ENCODE assay signal across 8 cellular contexts in genomic region chr15:65868546-65869126, GRCh38. TPM values are rescaled to one million over a fixed set of nuclear protein-coding genes. Genes with fewer than 3 reads are reported as not detected.
DNase-seq lines count a peak whose midpoint lies in the region; ATAC-seq, FAIRE-seq and TF ChIP-seq lines count a peak whose summit lies in the region.

No MANE protein-coding gene starts in this region.

- H3K4me1 Mint-ChIP-seq in central memory CD8-positive, alpha-beta T cell = peaks cover 41% of the 10 kb centered on the region
- H3K4me1 Mint-ChIP-seq in naive thymus-derived CD8-positive, alpha-beta T cell = peaks cover 26 to 35% (median 31%) of the 10 kb centered on the region in 4 donors

- no peak overlapping the region for H2BK15ac ChIP-seq in IMR-90 (ENCODE audit: low read depth, low read length)

- H3K79me1 ChIP-seq in IMR-90 (ENCODE audit: low read depth in 1 of 2, low read length in 2 of 2) = peaks cover 0 to 11% of the 10 kb centered on the region in 2 experiments; a peak in 2 of 4 replicates

- CTCF ChIA-PET in IMR-90 (lab: Yijun Ruan, JAX) = interaction anchor here (0.5 to 1.6 kb wide), 3 partner anchors 12 to 231 kb away, joined by 3 to 6 read pairs (median 4); no protein-coding TSS in a partner anchor

- peaks cover 20% of the 10 kb centered on the region for H3K4me1 ChIP-seq in BLaER1
- no peaks in the 10 kb centered on the region for H3K4me1 ChIP-seq in IMR-90 (ENCODE audit: control insufficient read depth, insufficient read depth, low read length)

- H3K27me3 Mint-ChIP-seq in central memory CD8-positive, alpha-beta T cell = no peaks in the 10 kb centered on the region
- H3K27me3 Mint-ChIP-seq in naive thymus-derived CD8-positive, alpha-beta T cell = peaks cover 0 to 4% (median 0%) of the 10 kb centered on the region in 5 donors

- peak overlapping the region; percentile 84 for H3K4me3 ChIP-seq in BLaER1
- peak overlapping the region; percentile 58 for H3K4me3 ChIP-seq in IMR-90 (ENCODE audit: insufficient read depth, low read depth, low read length)

- H2AK9ac ChIP-seq in IMR-90 (replicated peaks; ENCODE audit: low read depth, low read length, poor library complexity) = peak overlapping the region; percentile 93

- H3K9ac ChIP-seq in BLaER1 = peak overlapping the region; percentile 83
- H3K9ac ChIP-seq in IMR-90 (ENCODE audit: low read depth, low read length) = no peak overlapping the region

- peak overlapping the region; percentile 99 for H3K4me3 Mint-ChIP-seq in central memory CD8-positive, alpha-beta T cell
- H3K4me3 Mint-ChIP-seq in naive thymus-derived CD8-positive, alpha-beta T cell = peak overlapping the region; percentile 93 to 100 (median 99)

- in situ Hi-C loops in IMR-90 (cut with MboI; ENCODE audit: low sequenced_read_pairs) = no loop called here
- in situ Hi-C loops in ACHN (cut with HindIII; ENCODE audit: low pct_ligation_motif_present, low pct_unique_long_range_greater_than_20kb, low sequenced_read_pairs) = loop anchor here (25.0 kb wide), 1 partner anchor 231 kb away; no protein-coding TSS in a partner anchor

- no peak for TF ChIP-seq CTCF in IMR-90 (conservative IDR thresholded peaks at IDR 0.05; ENCODE audit: low read depth, low read length)

- H4K8ac ChIP-seq in IMR-90 (ENCODE audit: low read depth in 2 of 2, low read length in 2 of 2) = peak overlapping the region in 1 of 2 experiments; percentile 80; a peak in 1 of 4 replicates

- dilution Hi-C loops in IMR-90 (cut with HindIII; ENCODE audit: low sequenced_read_pairs, unreplicated experiment) = no loop called here

- H3K27ac ChIP-seq in BLaER1 = peak overlapping the region; percentile 88
- no peak overlapping the region for H3K27ac ChIP-seq in IMR-90 (ENCODE audit: insufficient read depth, low read length)

- H4K91ac ChIP-seq in IMR-90 (ENCODE audit: insufficient read depth, low read depth, low read length) = no peak overlapping the region

- no peak overlapping the region for H4K5ac ChIP-seq in IMR-90 (ENCODE audit: low read depth, low read length)

- no peak overlapping the region for H3K14ac ChIP-seq in IMR-90 (replicated peaks; ENCODE audit: low read depth, low read length)

- peak; percentile 46 for ATAC-seq in IMR-90 (ENCODE audit: low read depth)
- no peak for ATAC-seq in central memory CD8-positive, alpha-beta T cell (replicated peaks; ENCODE audit: extremely low read depth, poor library complexity, severe bottlenecking)
- no peak for ATAC-seq in naive thymus-derived CD8-positive, alpha-beta T cell

- DNase-seq in IMR-90 (no peak), RCC 7860 (ENCODE audit: low spot score) (no peak), amygdala (lab: John Stamatoyannopoulos, UW) (no peak), ACHN (no peak)
- DNase-seq in central memory CD8-positive, alpha-beta T cell (ENCODE audit: low spot score in 2 of 2) = no peak
- DNase-seq in naive thymus-derived CD8-positive, alpha-beta T cell = no peak
- DNase-seq in activated effector memory CD4-positive, alpha-beta T cell treated with Interleukin-2 at 50 U/mL for 16 hours = no peak

- no peak overlapping the region for H3K18ac ChIP-seq in IMR-90 (ENCODE audit: low read depth, low read length)

- H4K20me1 ChIP-seq in BLaER1 (peaks cover 37% of the 10 kb centered on the region), IMR-90 (ENCODE audit: insufficient read depth, low read length) (peaks cover 17% of the 10 kb centered on the region; the same call in 1 of the 2 replicates)

- BruUV-seq in IMR-90 (replicated peaks; lab: Mats Ljungman, UMichigan) = no TSS peak

- H3K56ac ChIP-seq in IMR-90 (ENCODE audit: extremely low read depth, insufficient read depth, low read length) = no peak overlapping the region

- no peak for TF ChIP-seq RAD21 in IMR-90 (IDR thresholded peaks at IDR 0.05; ENCODE audit: low read length)

- no peak overlapping the region for H2BK20ac ChIP-seq in IMR-90 (ENCODE audit: low read depth, low read length)

- POLR2A ChIA-PET in IMR-90 (lab: Charles Lee; ENCODE audit: unreplicated experiment) = interaction anchor here (0.6 to 1.0 kb wide), 3 partner anchors 36 to 1707 kb away, joined by 3 read pairs; partner anchors contain the start of gene INTS14
- POLR2A ChIA-PET in naive thymus-derived CD8-positive, alpha-beta T cell (lab: Charles Lee) = interaction anchor here (0.5 to 2.4 kb wide), 24 partner anchors 10 to 1997 kb away, joined by 3 to 23 read pairs (median 4); partner anchors contain the start of genes DENND4A, DPP8, INTS14 and SNX1

- peaks cover 5% of the 10 kb centered on the region; the same call in 1 of the 2 replicates for H3K9me3 ChIP-seq in BLaER1
- no peaks in the 10 kb centered on the region for H3K9me3 ChIP-seq in IMR-90 (ENCODE audit: control insufficient read depth, insufficient read depth, low read length)

- intact Hi-C loops in IMR-90 (cut with micrococcal nuclease) = loop anchor here (1.0 kb wide), 2 partner anchors 76 to 230 kb away; partner anchors contain the start of gene DENND4A

- H3K9me3 Mint-ChIP-seq in central memory CD8-positive, alpha-beta T cell = no peaks in the 10 kb centered on the region
- H3K9me3 Mint-ChIP-seq in naive thymus-derived CD8-positive, alpha-beta T cell = peaks cover 0 to 4% (median 0%) of the 10 kb centered on the region in 9 donors

- TF ChIP-seq POLR2A in IMR-90 (IDR thresholded peaks at IDR 0.05; ENCODE audit: low read depth, low read length) = no peak

- H3K27me3 ChIP-seq in BLaER1 (no peaks in the 10 kb centered on the region), IMR-90 (ENCODE audit: control insufficient read depth, insufficient read depth, low read length) (no peaks in the 10 kb centered on the region)

- FAIRE-seq in RCC 7860 (lab: Jason Lieb, UNC) = no peak

- no peak overlapping the region for H3K4ac ChIP-seq in IMR-90 (ENCODE audit: low read depth, low read length)

- H3K27ac Mint-ChIP-seq in central memory CD8-positive, alpha-beta T cell (ENCODE audit: low read depth) = peak overlapping the region; percentile 98
- peak overlapping the region; percentile 93 to 100 (median 99) for H3K27ac Mint-ChIP-seq in naive thymus-derived CD8-positive, alpha-beta T cell

- H3K36me3 Mint-ChIP-seq in central memory CD8-positive, alpha-beta T cell (ENCODE audit: insufficient read depth) = peaks cover 21% of the 10 kb centered on the region
- H3K36me3 Mint-ChIP-seq in naive thymus-derived CD8-positive, alpha-beta T cell = no peaks in the 10 kb centered on the region

- H2AK5ac ChIP-seq in IMR-90 (ENCODE audit: low read depth, low read length) = no peak overlapping the region

- WGBS in IMR-90 (ENCODE audit: extremely low coverage in 2 of 2, insufficient read length in 1 of 2), 2 experiments = 81% methylated on average over 6 of the region's 11 CpGs; no CpG with 5 or more reads in 1 of the 2 experiments

- no peak overlapping the region for H2BK120ac ChIP-seq in IMR-90 (ENCODE audit: low read depth, low read length)

- no peak overlapping the region for H3K23ac ChIP-seq in IMR-90 (ENCODE audit: low read depth, low read length)

- H3K36me3 ChIP-seq in BLaER1 = 0 out of 2 replicates have a peak, but pooled peaks cover 3% of the 10 kb centered on the region
- no peaks in the 10 kb centered on the region for H3K36me3 ChIP-seq in IMR-90 (ENCODE audit: control insufficient read depth, insufficient read depth, low read length)

- H3K9me1 ChIP-seq in IMR-90 (ENCODE audit: insufficient read depth, low read length) = no peaks in the 10 kb centered on the region

- H2BK5ac ChIP-seq in IMR-90 (ENCODE audit: low read depth, low read length, poor library complexity, severe bottlenecking) = no peak overlapping the region

- H2AFZ ChIP-seq in IMR-90 (replicated peaks; ENCODE audit: low read length, poor library complexity) = peak overlapping the region; percentile 98

- H3K4me2 ChIP-seq in BLaER1 (peak overlapping the region; percentile 39), IMR-90 (ENCODE audit: low read depth, low read length) (no peak overlapping the region)

TF ChIP-seq in IMR-90, 13 proteins besides CTCF, POLR2A, EP300 and RAD21:
- TF ChIP-seq USF2 (IDR thresholded peaks at IDR 0.05; ENCODE audit: low read depth, low read length) (no peak), MAFK (IDR thresholded peaks at IDR 0.05; ENCODE audit: low read depth, low read length) (no peak), FOS (IDR thresholded peaks at IDR 0.05; ENCODE audit: low read depth, low read length) (peak; percentile 97), RCOR1 (IDR thresholded peaks at IDR 0.05; ENCODE audit: insufficient replicate concordance, low read length) (no peak), CHD1 (IDR thresholded peaks at IDR 0.05; ENCODE audit: low read depth, low read length) (no peak; the same call in 1 of the 2 replicates)

RNA-seq across cellular contexts. Expression of gene RAB11A, which starts 0.7 kb away (rescaled TPM):
- 376 and 462 TPM in 2 replicates for total RNA-seq in IMR-90 (2012; rRNA removed)
- 299 and 341 TPM in 2 replicates for polyA plus RNA-seq in IMR-90 (2012; rRNA removed)
- 134 and 136 TPM in 2 replicates for polyA plus RNA-seq in IMR-90 (2012; cell fraction: cytosol; rRNA removed)
- 36.8 and 156 TPM in 2 replicates for polyA plus RNA-seq in IMR-90 (2012; cell fraction: nucleus; rRNA removed; ENCODE audit: low replicate concordance)
- total RNA-seq in naive thymus-derived CD8-positive, alpha-beta T cell = 10 to 100 TPM; 75.9 to 76.9 TPM
- 100 to 1,000 TPM; 186 to 204 (median 186) TPM for polyA plus RNA-seq in naive thymus-derived CD8-positive, alpha-beta T cell
